8 cellular contexts compared by ENCODE assay signal in genomic region chr3:115100172-115100571, GRCh38. TPM values are rescaled to one million over a fixed set of nuclear protein-coding genes. Genes with fewer than 3 reads are reported as not detected.
DNase-seq lines count a peak whose midpoint lies in the region; ATAC-seq and TF ChIP-seq lines count a peak whose summit lies in the region.

No MANE protein-coding gene starts in this region.

- POLR2A ChIA-PET in Caco-2 (lab: Charles Lee) = no interaction called here

- H3K36me3 Mint-ChIP-seq in Caco-2 (ENCODE audit: insufficient read depth, unreplicated experiment) (no peaks in the 10 kb centered on the region), naive B cell (peaks cover 18% of the 10 kb centered on the region in 2 donors)

- H3K4me3 ChIP-seq in Caco-2 (ENCODE audit: low read depth, low read length) (no peak overlapping the region), esophagus (ENCODE audit: low read depth in 1 of 2, low read length in 2 of 2) (peak overlapping the region; percentile 12 to 35)

- CTCF ChIA-PET in Caco-2 (lab: Charles Lee) = no interaction called here

- H3K27ac Mint-ChIP-seq in Caco-2 (ENCODE audit: unreplicated experiment) (no peak overlapping the region), naive B cell (peak overlapping the region; percentile 2 to 93 (median 80))

- ATAC-seq in GM19397 (IDR thresholded peaks at IDR 0.05; ENCODE audit: unreplicated experiment) = peak; percentile 68
- ATAC-seq in naive B cell (ENCODE audit: low read depth in 2 of 2) = peak; percentile 70 to 76

- peaks cover 10% of the 10 kb centered on the region for H3K4me1 Mint-ChIP-seq in Caco-2 (ENCODE audit: low read depth, unreplicated experiment)
- H3K4me1 Mint-ChIP-seq in naive B cell = peaks cover 22 to 45% (median 38%) of the 10 kb centered on the region in 3 donors

- no peaks in the 10 kb centered on the region for H3K9me3 Mint-ChIP-seq in Caco-2 (ENCODE audit: unreplicated experiment)
- H3K9me3 Mint-ChIP-seq in naive B cell = peaks cover 2 to 15% (median 5%) of the 10 kb centered on the region in 7 donors

- peak overlapping the region; percentile 16 for H3K4me3 Mint-ChIP-seq in Caco-2 (ENCODE audit: unreplicated experiment)
- H3K4me3 Mint-ChIP-seq in naive B cell = peak overlapping the region; percentile 64 to 90 (median 85)

- intact Hi-C loops in Caco-2 (cut with micrococcal nuclease; ENCODE audit: unreplicated experiment) = no loop called here
- intact Hi-C loops in posterior vena cava (cut with DNase I) = loop anchor here in 1 of 2 donors (5.0 kb wide), 1 partner anchor 1053 kb away; no protein-coding TSS in a partner anchor

- WGBS in esophagus, 2 donors = 2 to 4% methylated on average over 5 of the region's 5 CpGs

- H3K36me3 ChIP-seq in Caco-2 (ENCODE audit: control insufficient read depth, insufficient read depth, low read length) = no peaks in the 10 kb centered on the region
- H3K36me3 ChIP-seq in KOPT-K1 (ENCODE audit: insufficient read depth, low read length) = no peaks in the 10 kb centered on the region
- no peaks in the 10 kb centered on the region for H3K36me3 ChIP-seq in esophagus (ENCODE audit: control insufficient read depth in 2 of 2, insufficient read depth in 2 of 2, low read length in 1 of 2)

- no TSS peak for BruUV-seq in Caco-2 (replicated peaks; lab: Mats Ljungman, UMichigan)

- H3K27ac ChIP-seq in KOPT-K1 (ENCODE audit: low read depth, low read length, poor library complexity, severe bottlenecking) (peak overlapping the region; percentile 36), esophagus (ENCODE audit: low read depth in 2 of 2, low read length in 1 of 2) (peak overlapping the region; percentile 26 to 36)

- H3K9me3 ChIP-seq in Caco-2 (no peaks in the 10 kb centered on the region), KOPT-K1 (ENCODE audit: insufficient read depth, low read length, poor library complexity, severe bottlenecking) (no peaks in the 10 kb centered on the region), esophagus (ENCODE audit: control insufficient read depth in 2 of 2, insufficient read depth in 1 of 2, low read depth in 1 of 2, low read length in 1 of 2) (no peaks in the 10 kb centered on the region)

- H3K27me3 ChIP-seq in Caco-2 (replicated peaks; ENCODE audit: control insufficient read depth, insufficient read depth, low read length) = no peaks in the 10 kb centered on the region
- no peaks in the 10 kb centered on the region for H3K27me3 ChIP-seq in esophagus (ENCODE audit: control insufficient read depth in 1 of 2, insufficient read depth in 2 of 2, low read length in 2 of 2)

- no peak for DNase-seq in Caco-2
- DNase-seq in T-helper 1 cell = peak in 3 of 5 donors; percentile 0 to 56 (median 11)
- DNase-seq in naive B cell = peak; percentile 16
- DNase-seq in SIG-M5 treated with dmso at 0.1 percent for 504 hours (lab: John Stamatoyannopoulos, UW; ENCODE audit: unreplicated experiment) = no peak
- no peak for DNase-seq in posterior vena cava (ENCODE audit: low spot score)

- no peaks in the 10 kb centered on the region for H3K27me3 Mint-ChIP-seq in Caco-2 (ENCODE audit: insufficient read depth, unreplicated experiment)
- no peaks in the 10 kb centered on the region for H3K27me3 Mint-ChIP-seq in naive B cell

- no peak for TF ChIP-seq CTCF in Caco-2 (IDR thresholded peaks at IDR 0.05; ENCODE audit: insufficient read depth in 1 of 2, low read depth in 1 of 2, low read length in 1 of 2, severe bottlenecking in 1 of 2, unreplicated experiment in 1 of 2)

- H3K4me1 ChIP-seq in Caco-2 (no peaks in the 10 kb centered on the region), esophagus (ENCODE audit: control insufficient read depth in 2 of 2, insufficient read depth in 2 of 2, low read length in 1 of 2) (no peaks in the 10 kb centered on the region)

RNA-seq across cellular contexts. Expression of gene ZBTB20, which starts 46.9 kb away (rescaled TPM):
- 12.8 and 16.5 TPM in 2 replicates for total RNA-seq in Caco-2 (2022)
- 1 to 10 TPM in 1 of 2 donors, under 1 TPM in 1; 0.16 to 1.3 TPM for polyA plus RNA-seq in esophagus
- polyA plus RNA-seq in naive B cell (ENCODE audit: low read depth in 6 of 6) = 10 to 100 TPM; 20.4 to 38.5 (median 34.6) TPM
- total RNA-seq in posterior vena cava = 10 to 100 TPM; 75.7 to 91.2 TPM

Comparison
In these comparisons a context has a peak if more than half of its experiments do, and no peak if none do; other contexts are left out.
1. DNase-seq: peak in T-helper 1 cell (3 of 5) and naive B cell (single experiment); none in Caco-2 (0 of 2), SIG-M5 treated with dmso at 0.1 percent for 504 hours (single experiment) and posterior vena cava (single experiment).